Comparison of ENCODE assay signal across 16 cellular contexts in genomic region chr3:191378142-191378541, GRCh38. TPM values are rescaled to one million over a fixed set of nuclear protein-coding genes. Genes with fewer than 3 reads are reported as not detected.
DNase-seq lines count a peak whose midpoint lies in the region; ATAC-seq and TF ChIP-seq lines count a peak whose summit lies in the region.
"Had no signal": no experiment of that assay in that cellular context is flagged by ENCODE, and none has a peak within 500 bp of the region (broad histone marks: within the 10 kb centered on the region; RNA-seq: fewer than 3 reads in every experiment).

No MANE protein-coding gene starts in this region.

- H3K36me3 ChIP-seq in psoas muscle (ENCODE audit: insufficient read depth in 1 of 2, low read depth in 1 of 2), result peaks cover 6 to 37% of the 10 kb centered on the region in 2 donors
- peaks cover 0 to 48% (median 20%) of the 10 kb centered on the region in 4 donors for H3K36me3 ChIP-seq in upper lobe of left lung
- H3K36me3 ChIP-seq: prostate gland had no signal

- DNase-seq in psoas muscle, result no peak
- DNase-seq in upper lobe of left lung, result no peak
- DNase-seq in HT-29 (ENCODE audit: low spot score), result no peak
- no peak for DNase-seq in UCSD-AML1 (lab: John Stamatoyannopoulos, UW; ENCODE audit: unreplicated experiment)
- DNase-seq: cerebellar nuclear complex, endodermal cell, HCEC 1CT, stomach had no signal

- H3K9me3 ChIP-seq in psoas muscle (no peaks in the 10 kb centered on the region), upper lobe of left lung (no peaks in the 10 kb centered on the region)
- H3K9me3 ChIP-seq: prostate gland, stomach had no signal

- TF ChIP-seq EP300 in upper lobe of left lung (IDR thresholded peaks at IDR 0.05), result no peak

- H3K27me3 ChIP-seq in psoas muscle (ENCODE audit: insufficient read depth in 3 of 3, low read length in 2 of 3), result no peaks in the 10 kb centered on the region
- no peaks in the 10 kb centered on the region for H3K27me3 ChIP-seq in upper lobe of left lung
- H3K27me3 ChIP-seq: stomach had no signal

- peaks cover 27% of the 10 kb centered on the region for H3K4me1 Mint-ChIP-seq in brain
- H3K4me1 Mint-ChIP-seq: activated T-helper 17 cell treated with anti-CD3 and anti-CD28 coated beads, Interleukin-2, amount 50 U/mL, for 72 hours had no signal

- H3K4me3 Mint-ChIP-seq in brain, result no peak overlapping the region
- H3K4me3 Mint-ChIP-seq: activated T-helper 17 cell treated with anti-CD3 and anti-CD28 coated beads, Interleukin-2, amount 50 U/mL, for 72 hours; endodermal cell had no signal

- ATAC-seq in GM18511 (IDR thresholded peaks at IDR 0.05; ENCODE audit: unreplicated experiment), result peak; percentile 41
- peak; percentile 33 for ATAC-seq in HG02885 (IDR thresholded peaks at IDR 0.05; ENCODE audit: poor library complexity, unreplicated experiment)
- ATAC-seq in psoas muscle, result peak in 2 of 4 donors; percentile 19 to 37
- ATAC-seq in upper lobe of left lung (ENCODE audit: low FRiP score in 2 of 2), result no peak
- no peak for ATAC-seq in GM18858 (IDR thresholded peaks at IDR 0.05; ENCODE audit: unreplicated experiment)
- ATAC-seq: activated T-helper 17 cell treated with anti-CD3 and anti-CD28 coated beads, Interleukin-2, amount 50 U/mL, for 72 hours; HepG2; left lobe of liver had no signal

- intact Hi-C loops in psoas muscle (cut with DNase I), result no loop called here

- no peaks in the 10 kb centered on the region for H3K27me3 Mint-ChIP-seq in brain
- H3K27me3 Mint-ChIP-seq: activated T-helper 17 cell treated with anti-CD3 and anti-CD28 coated beads, Interleukin-2, amount 50 U/mL, for 72 hours had no signal

- H3K4me1 ChIP-seq in psoas muscle (peaks cover 34% of the 10 kb centered on the region), upper lobe of left lung (peaks cover 10 to 32% (median 20%) of the 10 kb centered on the region in 4 donors)
- H3K4me1 ChIP-seq: prostate gland had no signal

- peak overlapping the region in 3 of 5 experiments; percentile 14 to 60 (median 45) for H3K27ac Mint-ChIP-seq in brain
- H3K27ac Mint-ChIP-seq: activated T-helper 17 cell treated with anti-CD3 and anti-CD28 coated beads, Interleukin-2, amount 50 U/mL, for 72 hours; endodermal cell had no signal

- TF ChIP-seq POLR2A in upper lobe of left lung (IDR thresholded peaks at IDR 0.05), result no peak

- H3K36me3 Mint-ChIP-seq in brain, result peaks cover 47% of the 10 kb centered on the region

- H3K27ac ChIP-seq in psoas muscle (peak overlapping the region; percentile 4), upper lobe of left lung (no peak overlapping the region)
- H3K27ac ChIP-seq: prostate gland had no signal

- H3K4me3 ChIP-seq in psoas muscle (no peak overlapping the region), upper lobe of left lung (no peak overlapping the region)
- H3K4me3 ChIP-seq: prostate gland, stomach had no signal

- H3K9me3 Mint-ChIP-seq in brain, result no peaks in the 10 kb centered on the region
- H3K9me3 Mint-ChIP-seq: activated T-helper 17 cell treated with anti-CD3 and anti-CD28 coated beads, Interleukin-2, amount 50 U/mL, for 72 hours; endodermal cell had no signal

- TF ChIP-seq CTCF in brain (conservative IDR thresholded peaks at IDR 0.05) (no peak), psoas muscle (IDR thresholded peaks at IDR 0.05) (no peak), upper lobe of left lung (IDR thresholded peaks at IDR 0.05) (no peak)

RNA-seq across cellular contexts. Expression of gene UTS2B, which starts 47.8 kb away (rescaled TPM):
- polyA plus RNA-seq in brain (ENCODE audit: insufficient read depth, low read depth, low replicate concordance), result not detected
- under 1 TPM in 1 of 4 donors, not detected in 3; 0.22 TPM for total RNA-seq in psoas muscle
- polyA plus RNA-seq in psoas muscle, result under 1 TPM; 0.03 to 0.06 (median 0.05) TPM
- under 1 TPM in 3 of 6 donors, not detected in 3; 0.37 to 0.98 (median 0.74) TPM for total RNA-seq in upper lobe of left lung
- total RNA-seq in HT-29 (2014; rRNA removed; shearing (Covaris generic)), result 0.08 and 0.64 TPM in 2 replicates
- total RNA-seq: activated T-helper 17 cell treated with anti-CD3 and anti-CD28 coated beads, Interleukin-2, amount 50 U/mL, for 72 hours; stomach had no signal

RNA-seq across cellular contexts. Expression of gene CCDC50, which starts 48.9 kb away (rescaled TPM):
- polyA plus RNA-seq in brain (ENCODE audit: insufficient read depth, low read depth, low replicate concordance) (23.7 TPM), psoas muscle (10 to 100 TPM; 15.4 to 24.0 (median 17.7) TPM)
- total RNA-seq in psoas muscle (10 to 100 TPM; 27.6 to 41.5 (median 33.3) TPM), upper lobe of left lung (10 to 100 TPM; 54.7 to 99.8 (median 72.5) TPM)
- 27.9 and 42.2 TPM in 2 replicates for total RNA-seq in HT-29 (2014; rRNA removed; shearing (Covaris generic))

Comparison
In these comparisons a context has a peak if more than half of its experiments do, and no peak if none do; other contexts are left out.
1. ATAC-seq: peak in GM18511 (single experiment) and HG02885 (single experiment); none in upper lobe of left lung (0 of 2) and GM18858 (single experiment).